Comparison of ENCODE assay signal across 22 cellular contexts in genomic region chr13:32802159-32802558, GRCh38.
"Had no signal": no experiment of that assay in that cellular context is flagged by ENCODE, and none has a peak within 500 bp of the region (broad histone marks: within the 10 kb centered on the region; RNA-seq: fewer than 3 reads in every experiment).

No MANE protein-coding gene starts in this region.

- H3K27me3 Mint-ChIP-seq: activated naive CD8-positive, alpha-beta T cell had no signal

- H3K4me1 ChIP-seq: gastrocnemius medialis, left ventricle myocardium inferior, upper lobe of left lung had no signal

- H3K4me1 Mint-ChIP-seq: activated CD4-positive, alpha-beta T cell treated with anti-CD3 and anti-CD28 coated beads, Interleukin-2, amount 10 ng/mL, durations not matched to agents 24 days and 14 days; stimulated activated naive B cell treated with anti-CD40 and anti-IgM and Interleukin-4, amounts not matched to agents 10 μg/mL and 1 μg/mL and 100 μg/mL, for 72 hours had no signal

- H3K27ac ChIP-seq: gastrocnemius medialis, left ventricle myocardium inferior, sigmoid colon, thoracic aorta, upper lobe of left lung, VCaP had no signal

- H3K27ac Mint-ChIP-seq: activated CD4-positive, alpha-beta T cell treated with anti-CD3 and anti-CD28 coated beads, Interleukin-2, amount 10 ng/mL, durations not matched to agents 24 days and 14 days; activated CD8-positive, alpha-beta T cell treated with anti-CD3 and anti-CD28 coated beads, Interleukin-2, amount 10 ng/mL, durations not matched to agents 7 days and 5 days; activated naive CD8-positive, alpha-beta T cell; stimulated activated naive B cell treated with anti-CD40 and anti-IgM and Interleukin-4, amounts not matched to agents 10 μg/mL and 1 μg/mL and 100 μg/mL, for 72 hours had no signal

- H3K27me3 ChIP-seq: gastrocnemius medialis, sigmoid colon, upper lobe of left lung had no signal

- H3K36me3 ChIP-seq: gastrocnemius medialis, left ventricle myocardium inferior, sigmoid colon, thoracic aorta, upper lobe of left lung had no signal

- DNase-seq: activated CD8-positive, alpha-beta T cell treated with anti-CD3 and anti-CD28 coated beads, Interleukin-2, amount 10 ng/mL, durations not matched to agents 7 days and 5 days; central memory CD4-positive, alpha-beta T cell; effector memory CD4-positive, alpha-beta T cell; gastrocnemius medialis; hippocampal formation; left ventricle myocardium inferior; naive thymus-derived CD4-positive, alpha-beta T cell; sigmoid colon; stimulated activated CD4-positive, alpha-beta T cell treated with anti-CD3 and anti-CD28 coated beads, Interleukin-2, amount 100 ng/mL, for 48 hours; stimulated activated CD8-positive, alpha-beta memory T cell treated with anti-CD3 and anti-CD28 coated beads, Interleukin-4, amount 100 ng/mL, for 48 hours; stimulated activated naive B cell treated with anti-CD40 and anti-IgM and Interleukin-4, amounts not matched to agents 10 μg/mL and 1 μg/mL and 100 μg/mL, for 72 hours; T-helper 2 cell; upper lobe of left lung had no signal

- H3K4me3 ChIP-seq: gastrocnemius medialis, left ventricle myocardium inferior, sigmoid colon, thoracic aorta, upper lobe of left lung had no signal

- FAIRE-seq: astrocyte, colon, endothelial cell of umbilical vein had no signal

- H3K9me3 ChIP-seq: gastrocnemius medialis, sigmoid colon, thoracic aorta, upper lobe of left lung had no signal

- ATAC-seq: activated CD4-positive, CD25-positive, alpha-beta regulatory T cell treated with anti-CD3 and anti-CD28 coated beads, Interleukin-2, amount 50 U/mL, for 24 hours; activated CD8-positive, alpha-beta T cell treated with anti-CD3 and anti-CD28 coated beads, Interleukin-2, amount 10 ng/mL, durations not matched to agents 7 days and 5 days; esophagus mucosa; gastrocnemius medialis; naive thymus-derived CD4-positive, alpha-beta T cell; stimulated activated naive B cell treated with anti-CD40 and anti-IgM and Interleukin-4, amounts not matched to agents 10 μg/mL and 1 μg/mL and 100 μg/mL, for 72 hours had no signal

- H3K4me3 Mint-ChIP-seq: activated CD4-positive, alpha-beta T cell treated with anti-CD3 and anti-CD28 coated beads, Interleukin-2, amount 10 ng/mL, durations not matched to agents 24 days and 14 days; activated CD8-positive, alpha-beta T cell treated with anti-CD3 and anti-CD28 coated beads, Interleukin-2, amount 10 ng/mL, durations not matched to agents 7 days and 5 days; activated naive CD8-positive, alpha-beta T cell; naive thymus-derived CD4-positive, alpha-beta T cell; stimulated activated naive B cell treated with anti-CD40 and anti-IgM and Interleukin-4, amounts not matched to agents 10 μg/mL and 1 μg/mL and 100 μg/mL, for 72 hours had no signal
